23 cellular contexts compared by ENCODE assay signal in the genomic region with DNA sequence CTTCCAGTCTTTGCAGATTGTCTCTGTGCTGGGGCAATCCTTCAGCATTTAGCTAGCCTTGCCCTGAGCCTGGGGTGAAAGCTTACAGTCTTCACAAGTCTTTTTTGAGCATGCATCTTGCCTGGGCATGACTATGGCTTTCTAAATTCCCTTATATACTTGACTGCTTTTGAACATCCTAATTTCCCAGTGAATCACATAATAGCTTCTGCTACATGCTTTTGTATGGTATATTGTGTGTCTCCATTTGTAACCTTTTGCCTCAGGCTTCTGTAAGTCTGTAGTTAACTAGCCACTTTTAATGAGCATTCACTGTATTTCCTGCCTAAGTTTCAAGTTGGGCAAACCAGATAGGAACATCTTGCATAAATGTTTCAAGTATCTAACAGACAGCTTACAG.
DNase-seq lines count a peak whose midpoint lies in the region; ATAC-seq, FAIRE-seq and TF ChIP-seq lines count a peak whose summit lies in the region.
"Had no signal": no experiment of that assay in that cellular context is flagged by ENCODE, and none has a peak within 500 bp of the region (broad histone marks: within the 10 kb centered on the region; RNA-seq: fewer than 3 reads in every experiment).

No MANE protein-coding gene starts in this region.

- H3K4me2 ChIP-seq in mammary epithelial cell (ENCODE audit: insufficient read depth, low read depth, low read length) (no peak overlapping the region), keratinocyte (ENCODE audit: control insufficient read depth, extremely low read depth, insufficient read depth, low read depth, low read length) (peak overlapping the region; percentile 22), HepG2 (ENCODE audit: low read depth, low read length) (no peak overlapping the region)
- H3K4me2 ChIP-seq: A549 had no signal

- TF ChIP-seq POLR2A in breast epithelium (IDR thresholded peaks at IDR 0.05) (no peak), HepG2 (IDR thresholded peaks at IDR 0.05; ENCODE audit: insufficient read depth in 1 of 2, low read depth in 2 of 2, low read length in 2 of 2) (no peak)

- H3K36me3 ChIP-seq in mammary epithelial cell (ENCODE audit: insufficient read depth, low read length): no peaks in the 10 kb centered on the region
- no peaks in the 10 kb centered on the region for H3K36me3 ChIP-seq in breast epithelium
- no peaks in the 10 kb centered on the region for H3K36me3 ChIP-seq in SK-N-MC (ENCODE audit: insufficient read depth, low read length)
- H3K36me3 ChIP-seq in keratinocyte (ENCODE audit: control insufficient read depth in 2 of 2, extremely low read depth in 1 of 2, insufficient read depth in 2 of 2, low read length in 2 of 2): no peaks in the 10 kb centered on the region
- no peaks in the 10 kb centered on the region for H3K36me3 ChIP-seq in HepG2 (replicated peaks in 1 of 2; ENCODE audit: control insufficient read depth in 1 of 2, insufficient read depth in 2 of 2, low read length in 2 of 2)

- DNase-seq in mammary epithelial cell (peak; percentile 41), breast epithelium (ENCODE audit: low spot score in 2 of 2) (no peak), SK-N-MC (ENCODE audit: low read depth, low spot score) (no peak), keratinocyte (ENCODE audit: low read depth, low spot score) (peak; percentile 30), HepG2 (ENCODE audit: low spot score) (no peak)
- no peak for DNase-seq in stimulated activated naive B cell treated with anti-CD40 and anti-IgM and Interleukin-4, amounts not matched to agents 10 μg/mL and 1 μg/mL and 100 μg/mL, for 72 hours
- DNase-seq in activated CD4-positive, CD25-positive, alpha-beta regulatory T cell (lab: John Stamatoyannopoulos, UW): no peak
- DNase-seq: AML-193; Calu3; CD4-positive, alpha-beta T cell; DMS79 treated with DMSO at 0.1 percent for 48 hours; GF-D8; GM23248; HFFc6; IMR-90 had no signal

- H3K9me3 ChIP-seq in mammary epithelial cell (replicated peaks; ENCODE audit: insufficient read depth, low read length): no peaks in the 10 kb centered on the region
- no peaks in the 10 kb centered on the region for H3K9me3 ChIP-seq in breast epithelium
- no peaks in the 10 kb centered on the region for H3K9me3 ChIP-seq in SK-N-MC (ENCODE audit: low read depth, low read length)
- H3K9me3 ChIP-seq in keratinocyte (ENCODE audit: control insufficient read depth, low read depth, low read length): no peaks in the 10 kb centered on the region
- no peaks in the 10 kb centered on the region for H3K9me3 ChIP-seq in HepG2 (ENCODE audit: low read length)
- H3K9me3 ChIP-seq: A549 had no signal

- TF ChIP-seq CTCF in mammary epithelial cell (conservative IDR thresholded peaks at IDR 0.05 in 1 of 2, IDR thresholded peaks at IDR 0.05 in 1 of 2; ENCODE audit: extremely low read depth in 1 of 2, insufficient read depth in 1 of 2, low read depth in 1 of 2, low read length in 2 of 2) (no peak), breast epithelium (IDR thresholded peaks at IDR 0.05) (no peak), keratinocyte (optimal IDR thresholded peaks at IDR 0.05 in 1 of 3, IDR thresholded peaks at IDR 0.05 in 1 of 3, conservative IDR thresholded peaks at IDR 0.05 in 1 of 3; ENCODE audit: extremely low read depth in 1 of 3, insufficient read depth in 2 of 3, low read length in 3 of 3) (no peak), HepG2 (CRISPR knock-in tag; IDR thresholded peaks at IDR 0.05) (no peak)

- H3K27ac Mint-ChIP-seq in stimulated activated naive B cell treated with anti-CD40 and anti-IgM and Interleukin-4, amounts not matched to agents 10 μg/mL and 1 μg/mL and 100 μg/mL, for 72 hours: no peak overlapping the region
- H3K27ac Mint-ChIP-seq: CD4-positive, alpha-beta T cell; HFFc6 had no signal

- in situ Hi-C loops in mammary epithelial cell (cut with MboI; ENCODE audit: low sequenced_read_pairs in 2 of 2): no loop called here
- in situ Hi-C loops in HepG2 (cut with HindIII; ENCODE audit: extremely low pct_ligation_motif_present, low pct_unique_long_range_greater_than_20kb): no loop called here

- H3K4me3 Mint-ChIP-seq in stimulated activated naive B cell treated with anti-CD40 and anti-IgM and Interleukin-4, amounts not matched to agents 10 μg/mL and 1 μg/mL and 100 μg/mL, for 72 hours: no peak overlapping the region
- H3K4me3 Mint-ChIP-seq: CD4-positive, alpha-beta T cell; HFFc6 had no signal

- peaks cover 0 to 3% of the 10 kb centered on the region in 2 donors for H3K9me3 Mint-ChIP-seq in stimulated activated naive B cell treated with anti-CD40 and anti-IgM and Interleukin-4, amounts not matched to agents 10 μg/mL and 1 μg/mL and 100 μg/mL, for 72 hours
- H3K9me3 Mint-ChIP-seq: CD4-positive, alpha-beta T cell; HFFc6 had no signal

- H3K9ac ChIP-seq in mammary epithelial cell (ENCODE audit: insufficient read depth, low read length) (no peak overlapping the region), SK-N-MC (ENCODE audit: insufficient read length) (no peak overlapping the region), keratinocyte (ENCODE audit: control insufficient read depth, extremely low read depth, insufficient read depth, low read length) (no peak overlapping the region), HepG2 (ENCODE audit: insufficient read depth, low read depth, low read length) (no peak overlapping the region)
- H3K9ac ChIP-seq: GM23248 had no signal

- POLR2A ChIA-PET in HepG2 (lab: Yijun Ruan, JAX): no interaction called here

- dilution Hi-C loops in mammary epithelial cell (cut with HindIII; ENCODE audit: low sequenced_read_pairs) (loop anchor here (5.0 kb wide), 1 partner anchor 49 kb away; no protein-coding TSS in a partner anchor), keratinocyte (cut with MboI; ENCODE audit: extremely low pct_ligation_motif_present, low sequenced_read_pairs) (no loop called here)

- no peak for TF ChIP-seq RAD21 in HepG2 (CRISPR knock-in tag; IDR thresholded peaks at IDR 0.05)

- no peaks in the 10 kb centered on the region for H3K36me3 Mint-ChIP-seq in stimulated activated naive B cell treated with anti-CD40 and anti-IgM and Interleukin-4, amounts not matched to agents 10 μg/mL and 1 μg/mL and 100 μg/mL, for 72 hours

- FAIRE-seq in keratinocyte (lab: Jason Lieb, UNC) (peak; percentile 68), HepG2 (lab: Jason Lieb, UNC) (no peak)
- FAIRE-seq: A549, GM19239, H54 had no signal

- intact Hi-C loops in mammary epithelial cell (cut with micrococcal nuclease): no loop called here
- intact Hi-C loops in breast epithelium (cut with DNase I; ENCODE audit: low total_unique reads): no loop called here
- intact Hi-C loops in HepG2 (cut with micrococcal nuclease; ENCODE audit: unreplicated experiment): no loop called here

- no peaks in the 10 kb centered on the region for H3K4me1 Mint-ChIP-seq in stimulated activated naive B cell treated with anti-CD40 and anti-IgM and Interleukin-4, amounts not matched to agents 10 μg/mL and 1 μg/mL and 100 μg/mL, for 72 hours

- H3K27me3 ChIP-seq in mammary epithelial cell (ENCODE audit: insufficient read depth, low read length) (no peaks in the 10 kb centered on the region), breast epithelium (no peaks in the 10 kb centered on the region), keratinocyte (ENCODE audit: control insufficient read depth, extremely low read depth, insufficient read depth, low read length) (no peaks in the 10 kb centered on the region), HepG2 (ENCODE audit: control insufficient read depth in 1 of 2, insufficient read depth in 2 of 2, low read length in 2 of 2) (peaks cover 0 to 13% of the 10 kb centered on the region in 2 experiments; a peak in 2 of 5 replicates)

- TF ChIP-seq EP300 in HepG2 (IDR thresholded peaks at IDR 0.05; ENCODE audit: low read depth in 2 of 2, low read length in 2 of 2): no peak
- TF ChIP-seq EP300 in HepG2 (CRISPR knock-in tag; IDR thresholded peaks at IDR 0.05; ENCODE audit: borderline replicate concordance): no peak

- no peaks in the 10 kb centered on the region for H3K9me1 ChIP-seq in keratinocyte (ENCODE audit: control insufficient read depth, extremely low read depth, insufficient read depth, low read length)

- CTCF ChIA-PET in mammary epithelial cell (lab: Charles Lee; ENCODE audit: low non-redundant PET): interaction anchor here (0.6 kb wide), 1 partner anchor 411 kb away, joined by 3 read pairs; no protein-coding TSS in a partner anchor
- CTCF ChIA-PET in HepG2 (lab: Yijun Ruan, JAX; ENCODE audit: low intra/inter-chr PET ratio, low total read pairs): no interaction called here

- H4K20me1 ChIP-seq in mammary epithelial cell (ENCODE audit: insufficient read depth, low read length) (no peaks in the 10 kb centered on the region), keratinocyte (ENCODE audit: control insufficient read depth, extremely low read depth, insufficient read depth, low read length) (no peaks in the 10 kb centered on the region), HepG2 (ENCODE audit: insufficient read depth, low read length) (no peaks in the 10 kb centered on the region)

- BruUV-seq in mammary epithelial cell (replicated peaks; lab: Mats Ljungman, UMichigan): no TSS peak
- BruUV-seq in HepG2 (replicated peaks; lab: Mats Ljungman, UMichigan): no TSS peak

- no peak overlapping the region for H3K4me3 ChIP-seq in mammary epithelial cell (replicated peaks in 1 of 3; ENCODE audit: insufficient read depth in 1 of 3, low read depth in 2 of 3, low read length in 3 of 3)
- no peak overlapping the region for H3K4me3 ChIP-seq in breast epithelium
- peak overlapping the region; percentile 18 for H3K4me3 ChIP-seq in SK-N-MC
- no peak overlapping the region for H3K4me3 ChIP-seq in keratinocyte (ENCODE audit: control insufficient read depth in 2 of 3, extremely low read depth in 1 of 3, insufficient read depth in 2 of 3, low read depth in 1 of 3, low read length in 3 of 3)
- no peak overlapping the region for H3K4me3 ChIP-seq in HepG2 (replicated peaks in 1 of 3; ENCODE audit: insufficient read depth in 1 of 3, low read depth in 2 of 3, low read length in 3 of 3)
- H3K4me3 ChIP-seq: A549, GM23248 had no signal

- peaks cover 32 to 44% of the 10 kb centered on the region in 2 donors for H3K27me3 Mint-ChIP-seq in stimulated activated naive B cell treated with anti-CD40 and anti-IgM and Interleukin-4, amounts not matched to agents 10 μg/mL and 1 μg/mL and 100 μg/mL, for 72 hours

- H3K27ac ChIP-seq in mammary epithelial cell (ENCODE audit: insufficient read depth, low read depth, low read length): no peak overlapping the region
- no peak overlapping the region for H3K27ac ChIP-seq in breast epithelium
- H3K27ac ChIP-seq in SK-N-MC: peak overlapping the region; percentile 68
- no peak overlapping the region for H3K27ac ChIP-seq in keratinocyte (ENCODE audit: control insufficient read depth, insufficient read depth, low read length)
- H3K27ac ChIP-seq in HepG2 (ENCODE audit: extremely low read length, insufficient read depth, low read length): no peak overlapping the region
- H3K27ac ChIP-seq: 22Rv1, A549, C4-2B, GM23248, HL-60 had no signal

- H3K4me1 ChIP-seq in mammary epithelial cell (ENCODE audit: insufficient read depth, low read length) (no peaks in the 10 kb centered on the region), breast epithelium (no peaks in the 10 kb centered on the region), keratinocyte (ENCODE audit: control insufficient read depth, extremely low read depth, insufficient read depth, low read length) (peaks cover 18% of the 10 kb centered on the region), HepG2 (ENCODE audit: insufficient read depth, low read length) (no peaks in the 10 kb centered on the region)
- H3K4me1 ChIP-seq: A549 had no signal

- H3K79me2 ChIP-seq in mammary epithelial cell (ENCODE audit: insufficient read depth, low read length): no peaks in the 10 kb centered on the region
- H3K79me2 ChIP-seq in keratinocyte (ENCODE audit: control insufficient read depth, insufficient read depth, low read length): no peaks in the 10 kb centered on the region
- H3K79me2 ChIP-seq in HepG2 (ENCODE audit: insufficient read depth, low read length): no peaks in the 10 kb centered on the region

- peak; percentile 94 for ATAC-seq in esophagus mucosa
- no peak for ATAC-seq in stimulated activated naive B cell treated with anti-CD40 and anti-IgM and Interleukin-4, amounts not matched to agents 10 μg/mL and 1 μg/mL and 100 μg/mL, for 72 hours (replicated peaks)
- no peak for ATAC-seq in HepG2
- ATAC-seq: A549, HCT116 had no signal

- H2AFZ ChIP-seq in mammary epithelial cell (ENCODE audit: low read depth, low read length) (peak overlapping the region; percentile 44), keratinocyte (ENCODE audit: control insufficient read depth, low read length) (no peak overlapping the region), HepG2 (ENCODE audit: low read length) (no peak overlapping the region)
- H2AFZ ChIP-seq: GM23248 had no signal

Comparison
In these comparisons a context has a peak if more than half of its experiments do, and no peak if none do; other contexts are left out.
1. DNase-seq: peak in mammary epithelial cell (single experiment) and keratinocyte (single experiment); none in breast epithelium (0 of 2), SK-N-MC (single experiment), stimulated activated naive B cell treated with anti-CD40 and anti-IgM and Interleukin-4, amounts not matched to agents 10 μg/mL and 1 μg/mL and 100 μg/mL, for 72 hours (single experiment), HepG2 (single experiment) and activated CD4-positive, CD25-positive, alpha-beta regulatory T cell (0 of 4).